ENCODE assay signal across 15 cellular contexts in the genomic region with DNA sequence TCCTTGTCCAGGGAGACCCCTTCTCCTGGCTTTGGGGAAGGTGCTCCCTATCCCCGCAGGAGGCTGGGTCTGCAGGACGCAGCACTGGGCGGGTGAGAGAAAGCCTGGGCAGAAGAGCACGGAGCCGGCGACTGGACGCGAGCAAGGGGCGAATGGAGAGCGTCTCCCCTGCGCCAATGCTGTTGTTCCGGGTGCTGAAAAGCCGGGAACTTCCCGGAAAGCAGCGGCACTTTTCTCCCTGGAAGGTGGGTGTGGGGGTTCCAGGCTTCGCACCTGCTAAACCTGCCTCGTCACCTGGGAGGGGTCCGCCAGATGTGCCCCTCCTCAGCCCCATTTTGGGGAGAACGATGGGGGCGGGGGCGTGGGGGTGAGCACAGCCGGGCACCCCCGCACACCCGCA.
DNase-seq lines count a peak whose midpoint lies in the region; ATAC-seq and TF ChIP-seq lines count a peak whose summit lies in the region.
"Had no signal": no experiment of that assay in that cellular context is flagged by ENCODE, and none has a peak within 500 bp of the region (broad histone marks: within the 10 kb centered on the region; RNA-seq: fewer than 3 reads in every experiment).

No MANE protein-coding gene starts in this region.

- no peaks in the 10 kb centered on the region for H3K79me2 ChIP-seq in SK-N-SH (ENCODE audit: insufficient read depth)

- ATAC-seq in SK-N-SH treated with all-trans-retinoic acid at 6 μM for 48 hours (no peak), heart left ventricle (peak in 2 of 4 donors; percentile 37 to 55)
- ATAC-seq: GM12878; left lung; stimulated activated naive CD8-positive, alpha-beta T cell treated with anti-CD3 and anti-CD28 coated beads, Interleukin-15, amount 100 ng/mL, for 72 hours had no signal

- H3K27ac ChIP-seq in SK-N-SH (ENCODE audit: low read depth in 2 of 2, low read length in 1 of 2) (no peak overlapping the region), heart left ventricle (no peak overlapping the region), vagina (no peak overlapping the region)
- H3K27ac ChIP-seq: left lung, WERI-Rb-1 had no signal

- H3F3A ChIP-seq in SK-N-SH (replicated peaks; ENCODE audit: insufficient read depth) = no peaks in the 10 kb centered on the region

- no peaks in the 10 kb centered on the region; a peak in 1 of 4 replicates for H3K4me1 ChIP-seq in SK-N-SH (ENCODE audit: control insufficient read depth in 1 of 2, insufficient read depth in 2 of 2, low read depth in 1 of 2, low read length in 1 of 2)
- H3K4me1 ChIP-seq in heart left ventricle = peaks cover 0 to 10% (median 1%) of the 10 kb centered on the region in 12 donors
- peaks cover 6% of the 10 kb centered on the region for H3K4me1 ChIP-seq in vagina
- H3K4me1 ChIP-seq: left lung had no signal

- H3K36me3 ChIP-seq in SK-N-SH (replicated peaks in 1 of 2; ENCODE audit: control insufficient read depth in 1 of 2, insufficient read depth in 2 of 2, low read length in 1 of 2) = no peaks in the 10 kb centered on the region
- no peaks in the 10 kb centered on the region for H3K36me3 ChIP-seq in heart left ventricle
- no peaks in the 10 kb centered on the region for H3K36me3 ChIP-seq in vagina
- H3K36me3 ChIP-seq: left lung, WERI-Rb-1 had no signal

- POLR2A ChIA-PET in SK-N-SH (lab: Yijun Ruan, JAX) = no interaction called here

- TF ChIP-seq CTCF in SK-N-SH (IDR thresholded peaks at IDR 0.05) (no peak), heart left ventricle (IDR thresholded peaks at IDR 0.05) (no peak), osteocyte (IDR thresholded peaks at IDR 0.05) (no peak), vagina (IDR thresholded peaks at IDR 0.05) (no peak)

- intact Hi-C loops in heart left ventricle (cut with DNase I) (no loop called here), vagina (cut with DNase I) (no loop called here)
- intact Hi-C loops in activated T-helper 2 cell treated with anti-CD3 and anti-CD28 coated beads, Interferon-gamma antibody, Interleukin-2, Interleukin-4, amounts not matched to agents 10 μg/mL and 5 μg/mL and 100 μg/mL, durations not matched to agents 14 hours and 24 hours and 36 hours (cut with micrococcal nuclease) = no loop called here

- no peak overlapping the region for H3K4me2 ChIP-seq in SK-N-SH

- 40% methylated on average over 10 of the region's 24 CpGs for WGBS in SK-N-SH (ENCODE audit: low lambda C conversion rate)
- 2 to 7% (median 2%) methylated on average over 5 to 23 of the region's 24 CpGs for WGBS in heart left ventricle, 4 donors

- H3K36me3 Mint-ChIP-seq in osteocyte (ENCODE audit: unreplicated experiment) = no peaks in the 10 kb centered on the region
- H3K36me3 Mint-ChIP-seq in activated T-helper 2 cell treated with anti-CD3 and anti-CD28 coated beads, Interferon-gamma antibody, Interleukin-2, Interleukin-4, amounts not matched to agents 10 μg/mL and 5 μg/mL and 100 μg/mL, durations not matched to agents 14 hours and 24 hours and 36 hours (ENCODE audit: low read depth) = no peaks in the 10 kb centered on the region

- H3K9ac ChIP-seq in SK-N-SH = no peak overlapping the region

- peaks cover 8% of the 10 kb centered on the region for H3K27me3 Mint-ChIP-seq in osteocyte (ENCODE audit: unreplicated experiment)
- peaks cover 7% of the 10 kb centered on the region for H3K27me3 Mint-ChIP-seq in activated T-helper 2 cell treated with anti-CD3 and anti-CD28 coated beads, Interferon-gamma antibody, Interleukin-2, Interleukin-4, amounts not matched to agents 10 μg/mL and 5 μg/mL and 100 μg/mL, durations not matched to agents 14 hours and 24 hours and 36 hours (ENCODE audit: low read depth)

- H3K27me3 ChIP-seq in SK-N-SH (ENCODE audit: insufficient read depth) = no peaks in the 10 kb centered on the region
- peaks cover 0 to 34% (median 15%) of the 10 kb centered on the region in 9 donors for H3K27me3 ChIP-seq in heart left ventricle
- no peaks in the 10 kb centered on the region for H3K27me3 ChIP-seq in vagina

- H3K4me1 Mint-ChIP-seq in osteocyte (ENCODE audit: unreplicated experiment) = peaks cover 12% of the 10 kb centered on the region
- no peaks in the 10 kb centered on the region for H3K4me1 Mint-ChIP-seq in activated T-helper 2 cell treated with anti-CD3 and anti-CD28 coated beads, Interferon-gamma antibody, Interleukin-2, Interleukin-4, amounts not matched to agents 10 μg/mL and 5 μg/mL and 100 μg/mL, durations not matched to agents 14 hours and 24 hours and 36 hours (ENCODE audit: low read depth)
- H3K4me1 Mint-ChIP-seq: stimulated activated naive CD8-positive, alpha-beta T cell treated with anti-CD3 and anti-CD28 coated beads, Interleukin-15, amount 100 ng/mL, for 72 hours had no signal

- TF ChIP-seq POLR2A in heart left ventricle (IDR thresholded peaks at IDR 0.05) (no peak), vagina (IDR thresholded peaks at IDR 0.05) (no peak)

- TF ChIP-seq RAD21 in SK-N-SH (IDR thresholded peaks at IDR 0.05; ENCODE audit: low read length) = no peak

- H3K4me3 Mint-ChIP-seq in osteocyte (ENCODE audit: unreplicated experiment) = peak overlapping the region; percentile 28
- no peak overlapping the region for H3K4me3 Mint-ChIP-seq in activated T-helper 2 cell treated with anti-CD3 and anti-CD28 coated beads, Interferon-gamma antibody, Interleukin-2, Interleukin-4, amounts not matched to agents 10 μg/mL and 5 μg/mL and 100 μg/mL, durations not matched to agents 14 hours and 24 hours and 36 hours (ENCODE audit: low read depth)
- H3K4me3 Mint-ChIP-seq: stimulated activated naive CD8-positive, alpha-beta T cell treated with anti-CD3 and anti-CD28 coated beads, Interleukin-15, amount 100 ng/mL, for 72 hours had no signal

- peak overlapping the region in 1 of 2 experiments; percentile 3; a peak in 1 of 4 replicates for H3K4me3 ChIP-seq in SK-N-SH (ENCODE audit: low read depth in 2 of 2, low read length in 1 of 2)
- H3K4me3 ChIP-seq in heart left ventricle = peak overlapping the region; percentile 14 to 50 (median 36)
- H3K4me3 ChIP-seq in vagina = peak overlapping the region; percentile 13 to 38
- H3K4me3 ChIP-seq: GM12878, left lung had no signal

- H2AFZ ChIP-seq in SK-N-SH (ENCODE audit: low read depth) = no peak overlapping the region

- no peaks in the 10 kb centered on the region for H4K20me1 ChIP-seq in SK-N-SH (ENCODE audit: insufficient read depth)

- DNase-seq in SK-N-SH (peak; percentile 46), heart left ventricle (peak in 2 of 5 donors; percentile 25 to 47), osteocyte (ENCODE audit: extremely low spot score, unreplicated experiment) (no peak), vagina (ENCODE audit: extremely low spot score in 2 of 2) (no peak), UCSD-AML1 (lab: John Stamatoyannopoulos, UW; ENCODE audit: unreplicated experiment) (no peak)
- no peak for DNase-seq in activated T-cell treated with anti-CD3 and anti-CD28 coated beads, Interleukin-2, amount 50 U/mL, for 48 hours
- no peak for DNase-seq in activated T-helper 2 cell treated with anti-CD3 and anti-CD28 coated beads, Interferon-gamma antibody, Interleukin-2, Interleukin-4, amounts not matched to agents 10 μg/mL and 5 μg/mL and 100 μg/mL, durations not matched to agents 14 hours and 24 hours and 36 hours (ENCODE audit: low spot score)
- DNase-seq: GOT3; IMR-90; NCI-H187; stimulated activated naive CD8-positive, alpha-beta T cell treated with anti-CD3 and anti-CD28 coated beads, Interleukin-15, amount 100 ng/mL, for 72 hours; WERI-Rb-1 had no signal

- no peaks in the 10 kb centered on the region for H3K9me2 ChIP-seq in SK-N-SH

- H3K9me3 Mint-ChIP-seq in osteocyte (ENCODE audit: unreplicated experiment) = no peaks in the 10 kb centered on the region
- no peaks in the 10 kb centered on the region for H3K9me3 Mint-ChIP-seq in activated T-helper 2 cell treated with anti-CD3 and anti-CD28 coated beads, Interferon-gamma antibody, Interleukin-2, Interleukin-4, amounts not matched to agents 10 μg/mL and 5 μg/mL and 100 μg/mL, durations not matched to agents 14 hours and 24 hours and 36 hours
- H3K9me3 Mint-ChIP-seq: stimulated activated naive CD8-positive, alpha-beta T cell treated with anti-CD3 and anti-CD28 coated beads, Interleukin-15, amount 100 ng/mL, for 72 hours had no signal

- H3K9me3 ChIP-seq in SK-N-SH (no peaks in the 10 kb centered on the region), heart left ventricle (no peaks in the 10 kb centered on the region), vagina (no peaks in the 10 kb centered on the region)
- H3K9me3 ChIP-seq: left lung had no signal

- TF ChIP-seq EP300 in SK-N-SH (IDR thresholded peaks at IDR 0.05; ENCODE audit: borderline replicate concordance in 1 of 2, low read depth in 1 of 2, low read length in 1 of 2) = no peak

- no peak overlapping the region for H3K27ac Mint-ChIP-seq in osteocyte (ENCODE audit: unreplicated experiment)
- no peak overlapping the region for H3K27ac Mint-ChIP-seq in activated T-helper 2 cell treated with anti-CD3 and anti-CD28 coated beads, Interferon-gamma antibody, Interleukin-2, Interleukin-4, amounts not matched to agents 10 μg/mL and 5 μg/mL and 100 μg/mL, durations not matched to agents 14 hours and 24 hours and 36 hours
- H3K27ac Mint-ChIP-seq: stimulated activated naive CD8-positive, alpha-beta T cell treated with anti-CD3 and anti-CD28 coated beads, Interleukin-15, amount 100 ng/mL, for 72 hours had no signal

- CTCF ChIA-PET in SK-N-SH (lab: Yijun Ruan, JAX) = no interaction called here

TF ChIP-seq in SK-N-SH treated with all-trans-retinoic acid at 6 μM for 48 hours, 23 proteins besides CTCF, POLR2A, EP300 and RAD21:
- TF ChIP-seq OSR1 (CRISPR knock-in tag; IDR thresholded peaks at IDR 0.05) (no peak), RARB (CRISPR knock-in tag; IDR thresholded peaks at IDR 0.05) (no peak), GLIS3 (CRISPR knock-in tag; IDR thresholded peaks at IDR 0.05) (no peak), ZNF8 (CRISPR knock-in tag; IDR thresholded peaks at IDR 0.05) (no peak)
